Comparison of ENCODE assay signal across 17 cellular contexts in the genomic region with DNA sequence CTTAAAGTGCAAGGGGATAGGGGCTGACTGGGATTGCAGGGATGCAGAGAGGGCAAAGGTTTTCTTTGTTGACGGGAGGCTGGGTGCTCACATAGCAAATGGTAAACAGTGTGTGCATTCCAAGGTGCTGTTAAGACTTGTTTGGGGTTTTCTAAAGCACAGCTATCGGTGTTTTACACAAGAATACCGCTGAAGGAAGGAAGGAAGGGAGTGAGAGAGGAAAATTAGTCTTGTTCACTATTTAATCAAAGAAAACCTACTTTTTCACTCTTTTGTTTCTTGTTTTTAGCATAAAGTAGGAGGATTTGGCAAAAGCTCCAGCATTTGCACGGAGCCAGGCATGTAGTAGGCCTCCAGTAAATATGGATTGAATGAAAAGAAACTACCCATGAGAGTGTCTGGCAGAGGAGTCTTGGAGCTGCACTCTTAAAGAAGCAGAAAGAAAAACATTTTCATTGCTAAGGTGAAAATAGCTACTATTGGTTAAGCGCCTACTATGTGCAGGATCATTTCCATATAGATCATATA.
DNase-seq lines count a peak whose midpoint lies in the region; ATAC-seq and TF ChIP-seq lines count a peak whose summit lies in the region.
"Had no signal": no experiment of that assay in that cellular context is flagged by ENCODE, and none has a peak within 500 bp of the region (broad histone marks: within the 10 kb centered on the region; RNA-seq: fewer than 3 reads in every experiment).

No MANE protein-coding gene starts in this region.

- H3K27me3 Mint-ChIP-seq in WTC11 (ENCODE audit: low read depth) (no peaks in the 10 kb centered on the region), nephron (ENCODE audit: low read depth) (no peaks in the 10 kb centered on the region)

- H3K36me3 Mint-ChIP-seq in WTC11 = peaks cover 10% of the 10 kb centered on the region
- H3K36me3 Mint-ChIP-seq in nephron (ENCODE audit: low read depth) = peaks cover 9% of the 10 kb centered on the region
- H3K36me3 Mint-ChIP-seq: activated naive CD4-positive, alpha-beta T cell treated with anti-CD3 and anti-CD28 coated beads, Interleukin-2, amount 50 U/mL, for 24 hours had no signal

- POLR2A ChIA-PET in WTC11 (lab: Charles Lee) = interaction anchor here (2.0 kb wide), 1 partner anchor 9 kb away, joined by 4 read pairs; no protein-coding TSS in a partner anchor

- H3K27ac Mint-ChIP-seq in WTC11 (peak overlapping the region; percentile 96), nephron (peak overlapping the region; percentile 45 to 69 (median 66))
- H3K27ac Mint-ChIP-seq: activated naive CD4-positive, alpha-beta T cell treated with anti-CD3 and anti-CD28 coated beads, Interleukin-2, amount 50 U/mL, for 24 hours had no signal

- CTCF ChIA-PET in WTC11 (lab: Charles Lee) = interaction anchor here (0.6 to 2.6 kb wide), 8 partner anchors 9 to 756 kb away, joined by 3 to 14 read pairs (median 4); no protein-coding TSS in a partner anchor

- peaks cover 12% of the 10 kb centered on the region for H3K9me3 Mint-ChIP-seq in WTC11
- H3K9me3 Mint-ChIP-seq in nephron = peaks cover 7% of the 10 kb centered on the region
- H3K9me3 Mint-ChIP-seq: central memory CD8-positive, alpha-beta T cell had no signal

- H3K4me1 Mint-ChIP-seq in WTC11 (peaks cover 60% of the 10 kb centered on the region), nephron (peaks cover 20% of the 10 kb centered on the region)
- H3K4me1 Mint-ChIP-seq: activated naive CD4-positive, alpha-beta T cell treated with anti-CD3 and anti-CD28 coated beads, Interleukin-2, amount 50 U/mL, for 24 hours; central memory CD8-positive, alpha-beta T cell had no signal

- H3K36me3 ChIP-seq in H7 (replicated peaks; ENCODE audit: control insufficient read depth, insufficient read depth, low read length) = no peaks in the 10 kb centered on the region
- H3K36me3 ChIP-seq: HAP-1 had no signal

- DNase-seq in H7 (peak; percentile 35), WTC11 (ENCODE audit: low spot score) (no peak), fibroblast of the aortic adventitia (ENCODE audit: low read depth) (peak; percentile 62), putamen (ENCODE audit: low spot score) (no peak), NCI-H345 (lab: John Stamatoyannopoulos, UW) (no peak), SHP77 (lab: John Stamatoyannopoulos, UW) (no peak)
- DNase-seq: mucosa of descending colon; NCI-H187; NCI-H524 treated with DMSO at 0.1 percent for 48 hours; posterior cingulate gyrus; stimulated activated CD4-positive, alpha-beta T cell treated with anti-CD3 and anti-CD28 coated beads, Interleukin-15, amount 100 ng/mL, for 24 hours had no signal

- ATAC-seq in WTC11 (peak; percentile 91), HG03159 (IDR thresholded peaks at IDR 0.05; ENCODE audit: unreplicated experiment) (no peak)
- ATAC-seq: mucosa of descending colon, Panc1 had no signal

- H3K4me3 Mint-ChIP-seq in WTC11 (peak overlapping the region; percentile 18), nephron (no peak overlapping the region)
- H3K4me3 Mint-ChIP-seq: activated naive CD4-positive, alpha-beta T cell treated with anti-CD3 and anti-CD28 coated beads, Interleukin-2, amount 50 U/mL, for 24 hours; central memory CD8-positive, alpha-beta T cell had no signal

- H3K27me3 ChIP-seq in H7 (ENCODE audit: control insufficient read depth, insufficient read depth, low read length) = no peaks in the 10 kb centered on the region

- no peak for TF ChIP-seq CTCF in WTC11 (IDR thresholded peaks at IDR 0.05)
- TF ChIP-seq CTCF in fibroblast of the aortic adventitia (IDR thresholded peaks at IDR 0.05; ENCODE audit: insufficient read depth, low read length) = no peak
- TF ChIP-seq CTCF in nephron (IDR thresholded peaks at IDR 0.05; ENCODE audit: unreplicated experiment in 3 of 3) = no peak

- H3K4me3 ChIP-seq in H7 (ENCODE audit: insufficient read depth, low read depth, low read length) = no peak overlapping the region
- H3K4me3 ChIP-seq in fibroblast of the aortic adventitia (ENCODE audit: low read depth, low read length) = peak overlapping the region; percentile 28
- H3K4me3 ChIP-seq: HAP-1, mucosa of descending colon had no signal

TF ChIP-seq in WTC11, 78 proteins besides CTCF, POLR2A, EP300 and RAD21:
- TF ChIP-seq ZNF219 (CRISPR knock-in tag; IDR thresholded peaks at IDR 0.05; ENCODE audit: borderline replicate concordance) (no peak), ZNF121 (CRISPR knock-in tag; IDR thresholded peaks at IDR 0.05) (no peak), FOXK1 (CRISPR knock-in tag; IDR thresholded peaks at IDR 0.05) (peak; percentile 72; the same call in 1 of the 2 replicates), ZNF138 (CRISPR knock-in tag; conservative IDR thresholded peaks at IDR 0.05) (no peak), TCF7 (CRISPR knock-in tag; IDR thresholded peaks at IDR 0.05; ENCODE audit: low read depth) (no peak), NFE2L1 (CRISPR knock-in tag; IDR thresholded peaks at IDR 0.05) (no peak)
- TF ChIP-seq, protein P1, sequence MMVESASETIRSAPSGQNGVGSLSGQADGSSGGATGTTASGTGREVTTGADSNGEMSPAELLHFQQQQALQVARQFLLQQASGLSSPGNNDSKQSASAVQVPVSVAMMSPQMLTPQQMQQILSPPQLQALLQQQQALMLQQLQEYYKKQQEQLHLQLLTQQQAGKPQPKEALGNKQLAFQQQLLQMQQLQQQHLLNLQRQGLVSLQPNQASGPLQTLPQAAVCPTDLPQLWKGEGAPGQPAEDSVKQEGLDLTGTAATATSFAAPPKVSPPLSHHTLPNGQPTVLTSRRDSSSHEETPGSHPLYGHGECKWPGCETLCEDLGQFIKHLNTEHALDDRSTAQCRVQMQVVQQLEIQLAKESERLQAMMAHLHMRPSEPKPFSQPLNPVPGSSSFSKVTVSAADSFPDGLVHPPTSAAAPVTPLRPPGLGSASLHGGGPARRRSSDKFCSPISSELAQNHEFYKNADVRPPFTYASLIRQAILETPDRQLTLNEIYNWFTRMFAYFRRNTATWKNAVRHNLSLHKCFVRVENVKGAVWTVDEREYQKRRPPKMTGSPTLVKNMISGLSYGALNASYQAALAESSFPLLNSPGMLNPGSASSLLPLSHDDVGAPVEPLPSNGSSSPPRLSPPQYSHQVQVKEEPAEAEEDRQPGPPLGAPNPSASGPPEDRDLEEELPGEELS (CRISPR knock-in tag; IDR thresholded peaks at IDR 0.05) = 0 out of 2 replicates have a peak, but pooled peaks have one; percentile 47
TF ChIP-seq in WTC11: peak in this region for 2.

Comparison
In these comparisons a context has a peak if more than half of its experiments do, and no peak if none do; other contexts are left out.
1. DNase-seq: peak in H7 (single experiment) and fibroblast of the aortic adventitia (single experiment); none in WTC11 (single experiment), putamen (single experiment), NCI-H345 (single experiment) and SHP77 (0 of 2).